In the genomic region with DNA sequence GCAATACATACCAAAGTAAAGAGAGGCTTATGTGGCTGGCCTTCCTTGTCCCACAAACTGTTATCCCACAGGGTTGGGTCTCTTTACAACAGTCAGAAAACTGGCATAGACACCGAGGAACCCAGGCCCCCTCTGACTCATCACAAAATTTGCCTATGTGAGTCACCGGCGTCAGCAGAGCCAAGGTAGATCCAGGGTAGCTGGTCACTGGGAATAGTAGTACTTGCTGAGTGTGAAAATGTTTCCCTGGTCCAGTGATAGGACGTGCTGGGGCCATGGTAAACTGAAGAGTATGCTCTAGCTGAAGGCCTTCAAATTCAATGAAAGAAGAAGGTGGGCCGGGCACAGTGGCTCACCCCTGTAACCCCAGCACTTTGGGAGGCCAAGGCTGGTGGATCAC, we compare ENCODE assay signal across 2 cellular contexts.
TF ChIP-seq lines count a peak whose summit lies in the region.

No MANE protein-coding gene starts in this region.

TF ChIP-seq in GM12878, 131 proteins besides CTCF, POLR2A, EP300 and RAD21:
- no peak for TF ChIP-seq STAT1 (conservative IDR thresholded peaks at IDR 0.05)
- TF ChIP-seq SMAD5 (IDR thresholded peaks at IDR 0.05; ENCODE audit: low read depth): no peak
- TF ChIP-seq LARP7 (IDR thresholded peaks at IDR 0.05): no peak
- TF ChIP-seq, protein P1, sequence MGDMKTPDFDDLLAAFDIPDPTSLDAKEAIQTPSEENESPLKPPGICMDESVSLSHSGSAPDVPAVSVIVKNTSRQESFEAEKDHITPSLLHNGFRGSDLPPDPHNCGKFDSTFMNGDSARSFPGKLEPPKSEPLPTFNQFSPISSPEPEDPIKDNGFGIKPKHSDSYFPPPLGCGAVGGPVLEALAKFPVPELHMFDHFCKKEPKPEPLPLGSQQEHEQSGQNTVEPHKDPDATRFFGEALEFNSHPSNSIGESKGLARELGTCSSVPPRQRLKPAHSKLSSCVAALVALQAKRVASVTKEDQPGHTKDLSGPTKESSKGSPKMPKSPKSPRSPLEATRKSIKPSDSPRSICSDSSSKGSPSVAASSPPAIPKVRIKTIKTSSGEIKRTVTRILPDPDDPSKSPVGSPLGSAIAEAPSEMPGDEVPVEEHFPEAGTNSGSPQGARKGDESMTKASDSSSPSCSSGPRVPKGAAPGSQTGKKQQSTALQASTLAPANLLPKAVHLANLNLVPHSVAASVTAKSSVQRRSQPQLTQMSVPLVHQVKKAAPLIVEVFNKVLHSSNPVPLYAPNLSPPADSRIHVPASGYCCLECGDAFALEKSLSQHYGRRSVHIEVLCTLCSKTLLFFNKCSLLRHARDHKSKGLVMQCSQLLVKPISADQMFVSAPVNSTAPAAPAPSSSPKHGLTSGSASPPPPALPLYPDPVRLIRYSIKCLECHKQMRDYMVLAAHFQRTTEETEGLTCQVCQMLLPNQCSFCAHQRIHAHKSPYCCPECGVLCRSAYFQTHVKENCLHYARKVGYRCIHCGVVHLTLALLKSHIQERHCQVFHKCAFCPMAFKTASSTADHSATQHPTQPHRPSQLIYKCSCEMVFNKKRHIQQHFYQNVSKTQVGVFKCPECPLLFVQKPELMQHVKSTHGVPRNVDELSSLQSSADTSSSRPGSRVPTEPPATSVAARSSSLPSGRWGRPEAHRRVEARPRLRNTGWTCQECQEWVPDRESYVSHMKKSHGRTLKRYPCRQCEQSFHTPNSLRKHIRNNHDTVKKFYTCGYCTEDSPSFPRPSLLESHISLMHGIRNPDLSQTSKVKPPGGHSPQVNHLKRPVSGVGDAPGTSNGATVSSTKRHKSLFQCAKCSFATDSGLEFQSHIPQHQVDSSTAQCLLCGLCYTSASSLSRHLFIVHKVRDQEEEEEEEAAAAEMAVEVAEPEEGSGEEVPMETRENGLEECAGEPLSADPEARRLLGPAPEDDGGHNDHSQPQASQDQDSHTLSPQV (IDR thresholded peaks at IDR 0.05): no peak
- TF ChIP-seq ZNF687 (IDR thresholded peaks at IDR 0.05): no peak
- TF ChIP-seq IRF4 (IDR thresholded peaks at IDR 0.05; ENCODE audit: low read depth, low read length): no peak
- no peak for TF ChIP-seq MEF2B (IDR thresholded peaks at IDR 0.05; ENCODE audit: partially characterized antibody, poor library complexity, severe bottlenecking)
- no peak for TF ChIP-seq E4F1 (IDR thresholded peaks at IDR 0.05; ENCODE audit: borderline replicate concordance, partially characterized antibody)
- TF ChIP-seq HDAC2 (IDR thresholded peaks at IDR 0.05): no peak
- no peak for TF ChIP-seq PML (IDR thresholded peaks at IDR 0.05; ENCODE audit: low read length)

TF ChIP-seq in HepG2, 621 proteins besides CTCF, POLR2A, EP300 and RAD21:
- TF ChIP-seq MAFK (conservative IDR thresholded peaks at IDR 0.05 in 1 of 2, IDR thresholded peaks at IDR 0.05 in 1 of 2; ENCODE audit: low read length in 2 of 2) (peak in 1 of 2 experiments; percentile 44; a peak in 3 of 4 replicates), FOSL2 (CRISPR knock-in tag; IDR thresholded peaks at IDR 0.05) (peak; percentile 92), ARID2 (CRISPR knock-in tag; IDR thresholded peaks at IDR 0.05; ENCODE audit: borderline replicate concordance) (no peak), ATF3 (CRISPR knock-in tag; IDR thresholded peaks at IDR 0.05) (peak; percentile 76), ZNF451 (CRISPR knock-in tag; IDR thresholded peaks at IDR 0.05) (no peak), MEIS2 (CRISPR knock-in tag; IDR thresholded peaks at IDR 0.05) (no peak), MAFF (IDR thresholded peaks at IDR 0.05; ENCODE audit: low read depth, low read length) (peak; percentile 50), MTA1 (CRISPR knock-in tag; IDR thresholded peaks at IDR 0.05; ENCODE audit: borderline replicate concordance) (no peak), ZNF546 (CRISPR knock-in tag; conservative IDR thresholded peaks at IDR 0.05) (no peak), KLF13 (CRISPR knock-in tag; IDR thresholded peaks at IDR 0.05) (no peak), TIGD3 (CRISPR knock-in tag; IDR thresholded peaks at IDR 0.05; ENCODE audit: borderline replicate concordance) (no peak), ZFP62 (CRISPR knock-in tag; IDR thresholded peaks at IDR 0.05) (no peak), SRY (CRISPR knock-in tag; IDR thresholded peaks at IDR 0.05) (0 out of 2 replicates have a peak, but pooled peaks have one; percentile 7), TRAFD1 (CRISPR knock-in tag; IDR thresholded peaks at IDR 0.05; ENCODE audit: borderline replicate concordance) (no peak)
